20 cellular contexts compared by ENCODE assay signal in genomic region chr6:12271594-12271993, GRCh38.
"Had no signal": no experiment of that assay in that cellular context is flagged by ENCODE, and none has a peak within 500 bp of the region (broad histone marks: within the 10 kb centered on the region; RNA-seq: fewer than 3 reads in every experiment).

No MANE protein-coding gene starts in this region.

- H3K27me3 ChIP-seq: colonic mucosa, esophagus muscularis mucosa, foreskin keratinocyte, heart right ventricle, left lung had no signal

- H3K4me3 Mint-ChIP-seq: dendritic cell treated with granulocyte-macrophage colony-stimulating factor and Interleukin-4, amounts not matched to agents 40 ng/mL and 50 ng/mL, for 4 days; effector memory CD8-positive, alpha-beta T cell; endodermal cell; memory B cell; naive thymus-derived CD4-positive, alpha-beta T cell had no signal

- H3K27ac Mint-ChIP-seq: dendritic cell treated with granulocyte-macrophage colony-stimulating factor and Interleukin-4, amounts not matched to agents 40 ng/mL and 50 ng/mL, for 4 days; effector memory CD8-positive, alpha-beta T cell; endodermal cell; memory B cell; naive thymus-derived CD4-positive, alpha-beta T cell had no signal

- H3K4me1 ChIP-seq: colonic mucosa, esophagus muscularis mucosa, foreskin keratinocyte, lower lobe of right lung had no signal

- ATAC-seq: effector memory CD8-positive, alpha-beta T cell; heart right ventricle; left cardiac atrium; left lung; left ventricle myocardium superior; lower lobe of right lung; naive thymus-derived CD4-positive, alpha-beta T cell had no signal

- H3K27me3 Mint-ChIP-seq: dendritic cell treated with granulocyte-macrophage colony-stimulating factor and Interleukin-4, amounts not matched to agents 40 ng/mL and 50 ng/mL, for 4 days had no signal

- H3K4me3 ChIP-seq: colonic mucosa, esophagus muscularis mucosa, heart right ventricle, left lung, lower lobe of right lung had no signal

- DNase-seq: colonic mucosa; cortex of kidney; effector CD8-positive, alpha-beta T cell; effector memory CD8-positive, alpha-beta T cell; endodermal cell; glutamatergic neuron; head of caudate nucleus; heart right ventricle; hippocampal formation; left cardiac atrium; left lung; left ventricle myocardium superior; lower lobe of right lung; mesendoderm; midbrain; naive thymus-derived CD4-positive, alpha-beta T cell had no signal

- H3K27ac ChIP-seq: colonic mucosa, esophagus muscularis mucosa, foreskin keratinocyte, heart right ventricle, left lung, lower lobe of right lung had no signal

- H3K36me3 ChIP-seq: colonic mucosa, esophagus muscularis mucosa, heart right ventricle, left lung, lower lobe of right lung had no signal

- H3K9me3 ChIP-seq: colonic mucosa had no signal

- H3K4me1 Mint-ChIP-seq: endodermal cell had no signal
